Comparison of ENCODE assay signal across 31 cellular contexts in the genomic region with DNA sequence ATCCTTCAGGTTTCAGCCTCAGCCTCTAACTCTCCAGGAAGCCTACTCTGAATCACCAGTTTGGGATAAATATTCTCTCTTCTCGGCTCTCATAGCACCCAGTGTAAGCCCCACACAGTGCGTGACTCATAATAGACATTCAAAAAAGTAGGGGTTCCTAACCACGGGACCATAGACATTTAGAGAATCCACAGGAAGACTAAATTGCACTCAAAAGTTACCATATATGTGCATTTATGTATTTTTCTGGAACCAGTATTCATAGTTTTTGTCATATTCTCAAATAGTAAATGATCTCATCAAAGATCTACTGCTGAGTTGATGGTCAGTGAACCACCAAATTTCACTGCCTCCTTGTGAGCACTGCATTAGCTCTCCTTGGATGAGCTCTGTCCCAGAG.
"Had no signal": no experiment of that assay in that cellular context is flagged by ENCODE, and none has a peak within 500 bp of the region (broad histone marks: within the 10 kb centered on the region; RNA-seq: fewer than 3 reads in every experiment).

No MANE protein-coding gene starts in this region.

- H3K9me3 ChIP-seq: ascending aorta, esophagus muscularis mucosa, gastrocnemius medialis, heart right ventricle had no signal

- H3K4me1 ChIP-seq: ascending aorta, esophagus muscularis mucosa, foreskin keratinocyte, gastrocnemius medialis, heart right ventricle had no signal

- ATAC-seq: activated CD4-positive, CD25-positive, alpha-beta regulatory T cell treated with anti-CD3 and anti-CD28 coated beads, Interleukin-2, amount 50 U/mL, for 24 hours; activated CD8-positive, alpha-beta memory T cell treated with anti-CD3 and anti-CD28 coated beads, Interleukin-2, amount 10 ng/mL, durations not matched to agents 7 days and 5 days; activated CD8-positive, alpha-beta T cell treated with anti-CD3 and anti-CD28 coated beads, Interleukin-2, amount 10 ng/mL, durations not matched to agents 7 days and 5 days; activated naive CD4-positive, alpha-beta T cell treated with anti-CD3 and anti-CD28 coated beads, Interleukin-2, amount 50 U/mL, for 72 hours; effector memory CD8-positive, alpha-beta T cell; foreskin keratinocyte; gastrocnemius medialis; heart right ventricle; T-helper 17 cell had no signal

- H3K27me3 ChIP-seq: ascending aorta, brain microvascular endothelial cell, esophagus muscularis mucosa, foreskin keratinocyte, gastrocnemius medialis had no signal

- H3K4me3 Mint-ChIP-seq: activated B cell treated with CpG ODN at 0.5 μM for 24 hours; activated CD4-positive, alpha-beta memory T cell treated with anti-CD3 and anti-CD28 coated beads for 36 hours; activated CD8-positive, alpha-beta memory T cell treated with anti-CD3 and anti-CD28 coated beads, Interleukin-2, amount 10 ng/mL, durations not matched to agents 7 days and 5 days; activated CD8-positive, alpha-beta T cell treated with anti-CD3 and anti-CD28 coated beads, Interleukin-2, amount 10 ng/mL, durations not matched to agents 7 days and 5 days; activated naive CD4-positive, alpha-beta T cell treated with anti-CD3 and anti-CD28 coated beads, Interleukin-2, amount 10 ng/mL, durations not matched to agents 7 days and 5 days; activated naive CD8-positive, alpha-beta T cell treated with anti-CD3 and anti-CD28 coated beads, Interleukin-2, amount 10 ng/mL, durations not matched to agents 7 days and 5 days; central memory CD8-positive, alpha-beta T cell; effector memory CD8-positive, alpha-beta T cell; T-helper 17 cell; T-helper 2 cell treated with Interferon-gamma antibody and Interleukin-4, amounts not matched to agents 5 μg/mL and 100 μg/mL, for 36 hours had no signal

- H3K36me3 Mint-ChIP-seq: activated CD4-positive, alpha-beta memory T cell treated with anti-CD3 and anti-CD28 coated beads for 36 hours; activated CD8-positive, alpha-beta memory T cell treated with anti-CD3 and anti-CD28 coated beads, Interleukin-2, amount 10 ng/mL, durations not matched to agents 7 days and 5 days; activated naive CD4-positive, alpha-beta T cell treated with anti-CD3 and anti-CD28 coated beads, Interleukin-2, amount 10 ng/mL, durations not matched to agents 7 days and 5 days; activated naive CD4-positive, alpha-beta T cell treated with anti-CD3 and anti-CD28 coated beads, Interleukin-2, amount 50 U/mL, for 72 hours; activated naive CD8-positive, alpha-beta T cell treated with anti-CD3 and anti-CD28 coated beads, Interleukin-2, amount 10 ng/mL, durations not matched to agents 7 days and 5 days had no signal

- H3K4me3 ChIP-seq: ascending aorta, esophagus muscularis mucosa, gastrocnemius medialis, heart right ventricle had no signal

- H3K27ac ChIP-seq: ascending aorta, brain microvascular endothelial cell, esophagus muscularis mucosa, foreskin keratinocyte, gastrocnemius medialis, heart right ventricle, WERI-Rb-1 had no signal

- H3K27me3 Mint-ChIP-seq: activated B cell treated with CpG ODN at 0.5 μM for 24 hours; activated CD4-positive, alpha-beta memory T cell treated with anti-CD3 and anti-CD28 coated beads for 36 hours; activated CD8-positive, alpha-beta memory T cell treated with anti-CD3 and anti-CD28 coated beads, Interleukin-2, amount 10 ng/mL, durations not matched to agents 7 days and 5 days; activated naive CD4-positive, alpha-beta T cell treated with anti-CD3 and anti-CD28 coated beads, Interleukin-2, amount 10 ng/mL, durations not matched to agents 7 days and 5 days; activated naive CD8-positive, alpha-beta T cell treated with anti-CD3 and anti-CD28 coated beads, Interleukin-2, amount 10 ng/mL, durations not matched to agents 7 days and 5 days; central memory CD8-positive, alpha-beta T cell; effector memory CD8-positive, alpha-beta T cell; T-helper 17 cell had no signal

- DNase-seq: activated B cell treated with CpG ODN at 0.5 μM for 24 hours; activated CD4-positive, alpha-beta memory T cell treated with anti-CD3 and anti-CD28 coated beads for 36 hours; activated CD4-positive, alpha-beta T cell treated with anti-CD3 and anti-CD28 coated beads for 48 hours; activated CD8-positive, alpha-beta memory T cell treated with anti-CD3 and anti-CD28 coated beads, Interleukin-2, amount 10 ng/mL, durations not matched to agents 7 days and 5 days; activated CD8-positive, alpha-beta memory T cell treated with anti-CD3 and anti-CD28 coated beads, Interleukin-2, amount 50 U/mL, for 4 hours; activated CD8-positive, alpha-beta T cell treated with anti-CD3 and anti-CD28 coated beads, Interleukin-2, amount 10 ng/mL, durations not matched to agents 7 days and 5 days; activated gamma-delta T cell; activated naive CD4-positive, alpha-beta T cell; activated naive CD4-positive, alpha-beta T cell treated with anti-CD3 and anti-CD28 coated beads, Interleukin-2, amount 10 ng/mL, durations not matched to agents 7 days and 5 days; activated naive CD8-positive, alpha-beta T cell treated with anti-CD3 and anti-CD28 coated beads, Interleukin-2, amount 10 ng/mL, durations not matched to agents 7 days and 5 days; activated T-cell treated with anti-CD3 and anti-CD28 coated beads, Interleukin-2, amount 50 U/mL, for 1 hour; activated T-cell treated with anti-CD3 and anti-CD28 coated beads, Interleukin-2, amount 50 U/mL, for 48 hours; brain microvascular endothelial cell; cortex of kidney; dermis blood vessel endothelial cell; effector CD4-positive, alpha-beta T cell; effector memory CD8-positive, alpha-beta T cell; erythroblast; foreskin keratinocyte; gastrocnemius medialis; heart right ventricle; T-helper 1 cell; T-helper 17 cell; T1000; WERI-Rb-1 had no signal

- H3K9me3 Mint-ChIP-seq: activated CD4-positive, alpha-beta memory T cell treated with anti-CD3 and anti-CD28 coated beads for 36 hours; activated naive CD4-positive, alpha-beta T cell treated with anti-CD3 and anti-CD28 coated beads, Interleukin-2, amount 10 ng/mL, durations not matched to agents 7 days and 5 days; activated naive CD4-positive, alpha-beta T cell treated with anti-CD3 and anti-CD28 coated beads, Interleukin-2, amount 50 U/mL, for 72 hours; activated naive CD8-positive, alpha-beta T cell treated with anti-CD3 and anti-CD28 coated beads, Interleukin-2, amount 10 ng/mL, durations not matched to agents 7 days and 5 days; central memory CD8-positive, alpha-beta T cell; effector memory CD8-positive, alpha-beta T cell; T-helper 2 cell treated with Interferon-gamma antibody and Interleukin-4, amounts not matched to agents 5 μg/mL and 100 μg/mL, for 36 hours had no signal

- H3K36me3 ChIP-seq: ascending aorta, brain microvascular endothelial cell, esophagus muscularis mucosa, gastrocnemius medialis, heart right ventricle, WERI-Rb-1 had no signal

- H3K4me1 Mint-ChIP-seq: activated B cell treated with CpG ODN at 0.5 μM for 24 hours; activated CD8-positive, alpha-beta memory T cell treated with anti-CD3 and anti-CD28 coated beads, Interleukin-2, amount 10 ng/mL, durations not matched to agents 7 days and 5 days; activated naive CD4-positive, alpha-beta T cell treated with anti-CD3 and anti-CD28 coated beads, Interleukin-2, amount 10 ng/mL, durations not matched to agents 7 days and 5 days; activated naive CD8-positive, alpha-beta T cell treated with anti-CD3 and anti-CD28 coated beads, Interleukin-2, amount 10 ng/mL, durations not matched to agents 7 days and 5 days; central memory CD8-positive, alpha-beta T cell; T-helper 17 cell had no signal

- H3K27ac Mint-ChIP-seq: activated B cell treated with CpG ODN at 0.5 μM for 24 hours; activated CD4-positive, alpha-beta memory T cell treated with anti-CD3 and anti-CD28 coated beads for 36 hours; activated CD8-positive, alpha-beta memory T cell treated with anti-CD3 and anti-CD28 coated beads, Interleukin-2, amount 10 ng/mL, durations not matched to agents 7 days and 5 days; activated CD8-positive, alpha-beta T cell treated with anti-CD3 and anti-CD28 coated beads, Interleukin-2, amount 10 ng/mL, durations not matched to agents 7 days and 5 days; activated naive CD4-positive, alpha-beta T cell treated with anti-CD3 and anti-CD28 coated beads, Interleukin-2, amount 10 ng/mL, durations not matched to agents 7 days and 5 days; activated naive CD4-positive, alpha-beta T cell treated with anti-CD3 and anti-CD28 coated beads, Interleukin-2, amount 50 U/mL, for 72 hours; activated naive CD8-positive, alpha-beta T cell treated with anti-CD3 and anti-CD28 coated beads, Interleukin-2, amount 10 ng/mL, durations not matched to agents 7 days and 5 days; effector memory CD8-positive, alpha-beta T cell; T-helper 17 cell; T-helper 2 cell treated with Interferon-gamma antibody and Interleukin-4, amounts not matched to agents 5 μg/mL and 100 μg/mL, for 36 hours had no signal
